ENCODE assay signal across 8 cellular contexts in the genomic region with DNA sequence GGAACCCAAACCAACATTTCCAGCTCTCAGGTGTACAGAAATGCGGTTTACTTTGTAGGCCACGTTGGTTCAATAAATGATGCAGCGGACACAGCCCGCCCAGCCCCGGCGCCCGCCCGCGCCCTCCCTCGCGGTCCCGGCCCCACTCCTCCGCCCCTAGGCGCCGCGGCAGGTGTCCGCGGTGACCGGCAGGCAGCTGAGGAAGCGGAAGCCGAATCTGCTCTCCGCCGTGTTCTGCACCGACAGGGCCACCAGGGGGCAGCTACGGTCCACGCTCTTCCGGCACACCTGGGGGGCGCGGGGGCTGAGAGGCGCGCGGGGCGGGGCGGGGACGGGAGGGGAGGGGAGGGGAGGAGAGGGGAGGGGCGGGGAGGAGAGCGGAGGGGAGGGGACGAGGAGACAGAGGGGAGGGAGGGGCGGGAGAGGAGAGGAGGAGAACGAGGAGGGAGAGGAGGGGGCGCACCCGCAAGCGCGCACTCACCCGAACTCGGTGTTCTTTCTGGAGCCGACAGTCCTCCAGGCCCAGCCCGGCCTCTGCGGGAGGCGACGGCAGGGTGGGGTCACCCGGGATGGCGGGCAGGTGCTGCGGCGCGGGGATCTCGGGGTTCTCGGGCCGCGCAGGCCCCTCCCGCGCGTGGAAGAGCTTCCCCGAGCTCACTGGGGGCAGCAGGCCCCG. TPM values are rescaled to one million over a fixed set of nuclear protein-coding genes. Genes with fewer than 3 reads are reported as not detected.
DNase-seq lines count a peak whose midpoint lies in the region; ATAC-seq and TF ChIP-seq lines count a peak whose summit lies in the region.

No MANE protein-coding gene starts in this region.

- no peak overlapping the region for H3K9ac ChIP-seq in liver (ENCODE audit: low read depth in 1 of 2, low read length in 2 of 2)

- H3K4me3 Mint-ChIP-seq in central memory CD8-positive, alpha-beta T cell, result peak overlapping the region; percentile 46

- H3K4me1 ChIP-seq in HAP-1 (peaks cover 7% of the 10 kb centered on the region), liver (ENCODE audit: control insufficient read depth in 4 of 4, insufficient read depth in 4 of 4, low read length in 3 of 4) (peaks cover 13 to 29% (median 18%) of the 10 kb centered on the region in 4 donors)

- no peaks in the 10 kb centered on the region for H3K36me3 ChIP-seq in HAP-1 (replicated peaks)
- no peaks in the 10 kb centered on the region for H3K36me3 ChIP-seq in liver (ENCODE audit: control insufficient read depth in 4 of 4, insufficient read depth in 3 of 4, low read depth in 1 of 4, low read length in 3 of 4)

- H3K36me3 Mint-ChIP-seq in central memory CD8-positive, alpha-beta T cell (ENCODE audit: insufficient read depth), result peaks cover 5% of the 10 kb centered on the region

- TF ChIP-seq CTCF in liver (IDR thresholded peaks at IDR 0.05; ENCODE audit: low read depth, low read length, missing input control), result peak; percentile 52

- H3K27me3 Mint-ChIP-seq in central memory CD8-positive, alpha-beta T cell, result no peaks in the 10 kb centered on the region

- H3K27ac Mint-ChIP-seq in central memory CD8-positive, alpha-beta T cell (ENCODE audit: low read depth), result no peak overlapping the region

- H3K9me3 ChIP-seq in HAP-1 (no peaks in the 10 kb centered on the region), liver (ENCODE audit: control insufficient read depth in 4 of 4, low read length in 3 of 4) (no peaks in the 10 kb centered on the region)

- H3K9me3 Mint-ChIP-seq in central memory CD8-positive, alpha-beta T cell, result no peaks in the 10 kb centered on the region

- 4% methylated on average over 58 of the region's 65 CpGs for WGBS in liver

- peak; percentile 69 for ATAC-seq in central memory CD8-positive, alpha-beta T cell (replicated peaks; ENCODE audit: extremely low read depth, poor library complexity, severe bottlenecking)
- ATAC-seq in GM21360 (IDR thresholded peaks at IDR 0.05; ENCODE audit: unreplicated experiment), result no peak

- DNase-seq in COLO668 (lab: John Stamatoyannopoulos, UW; ENCODE audit: unreplicated experiment) (peak; percentile 64), HAP-1 (ENCODE audit: low spot score in 2 of 2) (peak; percentile 77 to 91), NCI-H2107 (lab: John Stamatoyannopoulos, UW) (peak; percentile 84)
- DNase-seq in activated CD4-positive, CD25-positive, alpha-beta regulatory T cell treated with anti-CD3 and anti-CD28 coated beads, Interleukin-2, amount 50 U/mL, for 16 hours (ENCODE audit: low read depth, low spot score), result peak; percentile 45
- DNase-seq in central memory CD8-positive, alpha-beta T cell (ENCODE audit: low spot score in 2 of 2), result peak in 1 of 2 donors; percentile 60
- DNase-seq in stimulated activated CD8-positive, alpha-beta memory T cell treated with anti-CD3 and anti-CD28 coated beads, Interleukin-15, amount 100 ng/mL, for 4 hours (ENCODE audit: low read depth in 2 of 2), result peak; percentile 40 to 52

- H3K4me1 Mint-ChIP-seq in central memory CD8-positive, alpha-beta T cell, result peaks cover 5% of the 10 kb centered on the region

- H3K4me3 ChIP-seq in HAP-1 (peak overlapping the region; percentile 49), liver (ENCODE audit: low read depth in 1 of 3, low read length in 3 of 3) (peak overlapping the region in 1 of 3 donors; percentile 42)

- H3K27me3 ChIP-seq in HAP-1 (ENCODE audit: low read depth) (no peaks in the 10 kb centered on the region), liver (ENCODE audit: control insufficient read depth in 4 of 4, insufficient read depth in 4 of 4, low read length in 3 of 4) (no peaks in the 10 kb centered on the region)

- in situ Hi-C loops in HAP-1 (cut with MboI; ENCODE audit: low sequenced_read_pairs), result loop anchor here (25.0 kb wide), 1 partner anchor 207 kb away; no protein-coding TSS in a partner anchor

- no peak overlapping the region for H3K27ac ChIP-seq in liver (ENCODE audit: low read depth in 1 of 2, low read length in 2 of 2)

- peak in 1 of 2 donors; percentile 73 for TF ChIP-seq RAD21 in liver (IDR thresholded peaks at IDR 0.05)

TF ChIP-seq in liver, 16 proteins besides CTCF, POLR2A, EP300 and RAD21:
- TF ChIP-seq, protein P1, sequence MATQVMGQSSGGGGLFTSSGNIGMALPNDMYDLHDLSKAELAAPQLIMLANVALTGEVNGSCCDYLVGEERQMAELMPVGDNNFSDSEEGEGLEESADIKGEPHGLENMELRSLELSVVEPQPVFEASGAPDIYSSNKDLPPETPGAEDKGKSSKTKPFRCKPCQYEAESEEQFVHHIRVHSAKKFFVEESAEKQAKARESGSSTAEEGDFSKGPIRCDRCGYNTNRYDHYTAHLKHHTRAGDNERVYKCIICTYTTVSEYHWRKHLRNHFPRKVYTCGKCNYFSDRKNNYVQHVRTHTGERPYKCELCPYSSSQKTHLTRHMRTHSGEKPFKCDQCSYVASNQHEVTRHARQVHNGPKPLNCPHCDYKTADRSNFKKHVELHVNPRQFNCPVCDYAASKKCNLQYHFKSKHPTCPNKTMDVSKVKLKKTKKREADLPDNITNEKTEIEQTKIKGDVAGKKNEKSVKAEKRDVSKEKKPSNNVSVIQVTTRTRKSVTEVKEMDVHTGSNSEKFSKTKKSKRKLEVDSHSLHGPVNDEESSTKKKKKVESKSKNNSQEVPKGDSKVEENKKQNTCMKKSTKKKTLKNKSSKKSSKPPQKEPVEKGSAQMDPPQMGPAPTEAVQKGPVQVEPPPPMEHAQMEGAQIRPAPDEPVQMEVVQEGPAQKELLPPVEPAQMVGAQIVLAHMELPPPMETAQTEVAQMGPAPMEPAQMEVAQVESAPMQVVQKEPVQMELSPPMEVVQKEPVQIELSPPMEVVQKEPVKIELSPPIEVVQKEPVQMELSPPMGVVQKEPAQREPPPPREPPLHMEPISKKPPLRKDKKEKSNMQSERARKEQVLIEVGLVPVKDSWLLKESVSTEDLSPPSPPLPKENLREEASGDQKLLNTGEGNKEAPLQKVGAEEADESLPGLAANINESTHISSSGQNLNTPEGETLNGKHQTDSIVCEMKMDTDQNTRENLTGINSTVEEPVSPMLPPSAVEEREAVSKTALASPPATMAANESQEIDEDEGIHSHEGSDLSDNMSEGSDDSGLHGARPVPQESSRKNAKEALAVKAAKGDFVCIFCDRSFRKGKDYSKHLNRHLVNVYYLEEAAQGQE (IDR thresholded peaks at IDR 0.05), result no peak
- TF ChIP-seq EGR1 (IDR thresholded peaks at IDR 0.05; ENCODE audit: low read depth in 2 of 2) (no peak), JUND (IDR thresholded peaks at IDR 0.05) (no peak), SP1 (IDR thresholded peaks at IDR 0.05) (no peak), NR2F2 (IDR thresholded peaks at IDR 0.05) (no peak), FOXA1 (IDR thresholded peaks at IDR 0.05) (no peak), GABPA (IDR thresholded peaks at IDR 0.05 in 1 of 2, conservative IDR thresholded peaks at IDR 0.05 in 1 of 2) (no peak), YY1 (IDR thresholded peaks at IDR 0.05) (no peak), HNF4G (IDR thresholded peaks at IDR 0.05) (no peak), TAF1 (conservative IDR thresholded peaks at IDR 0.05) (no peak), HNF4A (conservative IDR thresholded peaks at IDR 0.05) (no peak), FOXA2 (IDR thresholded peaks at IDR 0.05) (no peak), RXRA (IDR thresholded peaks at IDR 0.05) (no peak)
- TF ChIP-seq, protein P2, sequence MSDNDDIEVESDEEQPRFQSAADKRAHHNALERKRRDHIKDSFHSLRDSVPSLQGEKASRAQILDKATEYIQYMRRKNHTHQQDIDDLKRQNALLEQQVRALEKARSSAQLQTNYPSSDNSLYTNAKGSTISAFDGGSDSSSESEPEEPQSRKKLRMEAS (IDR thresholded peaks at IDR 0.05), result no peak
- TF ChIP-seq, protein P3, sequence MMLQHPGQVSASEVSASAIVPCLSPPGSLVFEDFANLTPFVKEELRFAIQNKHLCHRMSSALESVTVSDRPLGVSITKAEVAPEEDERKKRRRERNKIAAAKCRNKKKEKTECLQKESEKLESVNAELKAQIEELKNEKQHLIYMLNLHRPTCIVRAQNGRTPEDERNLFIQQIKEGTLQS (IDR thresholded peaks at IDR 0.05), result no peak
- TF ChIP-seq, protein P4, sequence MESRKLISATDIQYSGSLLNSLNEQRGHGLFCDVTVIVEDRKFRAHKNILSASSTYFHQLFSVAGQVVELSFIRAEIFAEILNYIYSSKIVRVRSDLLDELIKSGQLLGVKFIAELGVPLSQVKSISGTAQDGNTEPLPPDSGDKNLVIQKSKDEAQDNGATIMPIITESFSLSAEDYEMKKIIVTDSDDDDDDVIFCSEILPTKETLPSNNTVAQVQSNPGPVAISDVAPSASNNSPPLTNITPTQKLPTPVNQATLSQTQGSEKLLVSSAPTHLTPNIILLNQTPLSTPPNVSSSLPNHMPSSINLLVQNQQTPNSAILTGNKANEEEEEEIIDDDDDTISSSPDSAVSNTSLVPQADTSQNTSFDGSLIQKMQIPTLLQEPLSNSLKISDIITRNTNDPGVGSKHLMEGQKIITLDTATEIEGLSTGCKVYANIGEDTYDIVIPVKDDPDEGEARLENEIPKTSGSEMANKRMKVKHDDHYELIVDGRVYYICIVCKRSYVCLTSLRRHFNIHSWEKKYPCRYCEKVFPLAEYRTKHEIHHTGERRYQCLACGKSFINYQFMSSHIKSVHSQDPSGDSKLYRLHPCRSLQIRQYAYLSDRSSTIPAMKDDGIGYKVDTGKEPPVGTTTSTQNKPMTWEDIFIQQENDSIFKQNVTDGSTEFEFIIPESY (IDR thresholded peaks at IDR 0.05), result no peak

RNA-seq across cellular contexts. Expression of a gene that starts 5.6 kb away (rescaled TPM):
- total RNA-seq in liver, result 1 to 10 TPM; 1.2 to 2.9 TPM
- polyA plus RNA-seq in liver, result 1 to 10 TPM; 1.6 to 4.6 TPM

RNA-seq across cellular contexts. Expression of a gene that starts 5.8 kb away (rescaled TPM):
- 10 to 100 TPM; 11.5 to 35.5 TPM for total RNA-seq in liver
- polyA plus RNA-seq in liver, result 10 to 100 TPM; 38.3 to 50.4 TPM

RNA-seq across cellular contexts. Expression of a gene that starts 17.6 kb away (rescaled TPM):
- total RNA-seq in liver, result under 1 TPM; 0.17 to 0.23 TPM
- under 1 TPM; 0.08 to 0.46 TPM for polyA plus RNA-seq in liver

RNA-seq across cellular contexts. Expression of a gene that starts 19.6 kb away (rescaled TPM):
- total RNA-seq in liver, result 1 to 10 TPM; 4.7 to 8.6 TPM
- polyA plus RNA-seq in liver, result 10 to 100 TPM; 13.2 to 17.4 TPM

RNA-seq across cellular contexts. Expression of a gene that starts 21.3 kb away (rescaled TPM):
- total RNA-seq in liver, result 10 to 100 TPM; 22.4 to 25.2 TPM
- polyA plus RNA-seq in liver, result 10 to 100 TPM in 1 of 2 donors, 1 to 10 TPM in 1; 2.4 to 15.1 TPM
